ENCODE assay signal across 35 cellular contexts in genomic region chr10:89382757-89383156, GRCh38. TPM values are rescaled to one million over a fixed set of nuclear protein-coding genes. Genes with fewer than 3 reads are reported as not detected.
"Had no signal": no experiment of that assay in that cellular context is flagged by ENCODE, and none has a peak within 500 bp of the region (broad histone marks: within the 10 kb centered on the region; RNA-seq: fewer than 3 reads in every experiment).

No MANE protein-coding gene starts in this region.

- H3K4me1 Mint-ChIP-seq: mesothelial cell of epicardium, neural crest cell had no signal

- H3K27me3 ChIP-seq: pancreas, sigmoid colon had no signal

- H3K4me3 ChIP-seq: pancreas, prostate gland, sigmoid colon, thoracic aorta had no signal

- H3K27me3 Mint-ChIP-seq: activated T-cell treated with anti-CD3 and anti-CD28 coated beads, Interleukin-2, amount 50 U/mL, for 24 hours; naive B cell had no signal

- H3K9ac ChIP-seq: SK-N-SH had no signal

- DNase-seq: activated CD4-positive, alpha-beta T cell treated with anti-CD3 and anti-CD28 coated beads, Interleukin-2, amount 50 U/mL, for 1 hour; activated CD4-positive, CD25-positive, alpha-beta regulatory T cell treated with anti-CD3 and anti-CD28 coated beads, Interleukin-2, amount 50 U/mL, for 72 hours; activated naive CD4-positive, alpha-beta T cell; activated T-cell treated with anti-CD3 and anti-CD28 coated beads, Interleukin-2, amount 50 U/mL, for 24 hours; aorta; cortex of kidney; head of caudate nucleus; hippocampal formation; kidney; left colon; naive B cell; nucleus accumbens; pancreas; retina; sigmoid colon; SK-N-SH; small intestine; stimulated activated CD4-positive, alpha-beta T cell treated with anti-CD3 and anti-CD28 coated beads, Interleukin-2, amount 100 ng/mL, for 24 hours; stimulated activated naive CD4-positive, alpha-beta T cell; SW 1271; T-helper 9 cell; trophoblast cell had no signal

- H3K4me3 Mint-ChIP-seq: activated T-cell treated with anti-CD3 and anti-CD28 coated beads, Interleukin-2, amount 50 U/mL, for 24 hours; brain; mesothelial cell of epicardium; naive B cell; neural crest cell; T-helper 1 cell treated with Interleukin-12 subunit alpha and Interleukin-12 subunit beta and Interleukin-4 antibody, amounts not matched to agents 30 μg/mL and 1 μg/mL, for 36 hours had no signal

- H3K4me1 ChIP-seq: pancreas, prostate gland had no signal

- H3K27ac ChIP-seq: pancreas, prostate gland, sigmoid colon, thoracic aorta, VCaP had no signal

- H3K9me3 Mint-ChIP-seq: activated naive CD4-positive, alpha-beta T cell treated with anti-CD3 and anti-CD28 coated beads, Interleukin-2, amount 50 U/mL, for 72 hours; activated T-cell treated with anti-CD3 and anti-CD28 coated beads, Interleukin-2, amount 50 U/mL, for 24 hours; brain; mesothelial cell of epicardium; naive B cell; neural crest cell; T-helper 1 cell treated with Interleukin-12 subunit alpha and Interleukin-12 subunit beta and Interleukin-4 antibody, amounts not matched to agents 30 μg/mL and 1 μg/mL, for 36 hours had no signal

- FAIRE-seq: endothelial cell of umbilical vein, kidney, pancreas, small intestine, TTC549, urothelium cell line had no signal

- ATAC-seq: left colon, pancreas had no signal

- H3K27ac Mint-ChIP-seq: activated naive CD4-positive, alpha-beta T cell treated with anti-CD3 and anti-CD28 coated beads, Interleukin-2, amount 50 U/mL, for 72 hours; activated T-cell treated with anti-CD3 and anti-CD28 coated beads, Interleukin-2, amount 50 U/mL, for 24 hours; brain; mesothelial cell of epicardium; naive B cell; T-helper 1 cell treated with Interleukin-12 subunit alpha and Interleukin-12 subunit beta and Interleukin-4 antibody, amounts not matched to agents 30 μg/mL and 1 μg/mL, for 36 hours had no signal

- H3K36me3 ChIP-seq: pancreas, prostate gland, sigmoid colon, thoracic aorta had no signal

- H3K4me2 ChIP-seq: SK-N-SH had no signal

- H3K36me3 Mint-ChIP-seq: activated naive CD4-positive, alpha-beta T cell treated with anti-CD3 and anti-CD28 coated beads, Interleukin-2, amount 50 U/mL, for 72 hours; brain; mesothelial cell of epicardium; naive B cell had no signal

- H3K9me3 ChIP-seq: pancreas, prostate gland, sigmoid colon, SK-N-SH, thoracic aorta had no signal

RNA-seq across cellular contexts. Expression of gene IFIT1B, which starts 4.9 kb away (rescaled TPM):
- total RNA-seq: activated naive CD4-positive, alpha-beta T cell treated with anti-CD3 and anti-CD28 coated beads, Interleukin-2, amount 50 U/mL, for 72 hours; endothelial cell of umbilical vein; kidney; left colon; mesothelial cell of epicardium; neural crest cell; pancreas; prostate gland; sigmoid colon; subcutaneous adipose tissue; thoracic aorta had no signal
- polyA plus RNA-seq: aorta, endothelial cell of umbilical vein, fibroblast of lung, sigmoid colon, small intestine had no signal
